Comparison of ENCODE assay signal across 1 cellular context in the genomic region with DNA sequence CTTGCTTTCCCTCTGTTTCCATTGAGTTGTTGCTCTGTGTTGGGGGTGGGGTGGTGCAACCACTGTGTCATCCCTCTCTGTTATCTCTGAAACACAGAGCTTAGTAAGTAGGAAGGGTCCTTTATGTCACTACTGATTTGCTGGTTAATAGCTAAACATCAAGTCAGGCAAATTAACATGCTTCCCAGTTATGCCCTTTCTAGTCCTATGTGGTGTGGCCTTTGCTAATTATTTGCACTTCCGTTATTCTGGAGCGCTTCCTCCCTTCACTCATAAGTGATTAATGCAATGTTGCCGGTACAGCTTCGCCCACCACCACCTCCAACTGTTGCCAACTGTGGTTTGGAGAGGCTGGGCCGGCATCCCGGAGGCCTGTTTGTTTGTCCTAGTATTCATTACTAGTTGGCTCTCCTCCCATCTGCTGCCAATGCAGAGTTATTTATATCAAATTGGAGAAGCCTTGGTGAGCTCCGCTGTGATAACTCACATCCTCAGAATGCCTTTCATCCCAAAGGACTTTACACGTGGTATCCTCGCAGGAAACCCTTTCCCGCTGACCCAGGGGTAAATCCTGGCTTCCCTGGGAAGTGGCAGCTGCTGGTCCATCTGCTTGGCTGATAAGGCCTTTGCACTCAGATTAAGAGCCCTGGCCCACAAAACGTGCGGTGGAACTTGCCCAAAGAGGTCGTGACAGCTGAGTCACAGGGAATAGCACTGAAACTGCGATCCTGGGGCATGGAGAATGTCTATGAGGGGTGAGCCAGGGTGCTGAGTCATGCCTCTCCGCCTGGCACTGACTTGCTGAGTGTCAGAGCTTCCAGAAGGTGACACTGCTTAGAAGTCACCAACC.
TF ChIP-seq lines count a peak whose summit lies in the region.

No MANE protein-coding gene starts in this region.

TF ChIP-seq in HepG2, 621 proteins besides CTCF, POLR2A, EP300 and RAD21 (continued from another document and continues in another):
- TF ChIP-seq, protein P1, sequence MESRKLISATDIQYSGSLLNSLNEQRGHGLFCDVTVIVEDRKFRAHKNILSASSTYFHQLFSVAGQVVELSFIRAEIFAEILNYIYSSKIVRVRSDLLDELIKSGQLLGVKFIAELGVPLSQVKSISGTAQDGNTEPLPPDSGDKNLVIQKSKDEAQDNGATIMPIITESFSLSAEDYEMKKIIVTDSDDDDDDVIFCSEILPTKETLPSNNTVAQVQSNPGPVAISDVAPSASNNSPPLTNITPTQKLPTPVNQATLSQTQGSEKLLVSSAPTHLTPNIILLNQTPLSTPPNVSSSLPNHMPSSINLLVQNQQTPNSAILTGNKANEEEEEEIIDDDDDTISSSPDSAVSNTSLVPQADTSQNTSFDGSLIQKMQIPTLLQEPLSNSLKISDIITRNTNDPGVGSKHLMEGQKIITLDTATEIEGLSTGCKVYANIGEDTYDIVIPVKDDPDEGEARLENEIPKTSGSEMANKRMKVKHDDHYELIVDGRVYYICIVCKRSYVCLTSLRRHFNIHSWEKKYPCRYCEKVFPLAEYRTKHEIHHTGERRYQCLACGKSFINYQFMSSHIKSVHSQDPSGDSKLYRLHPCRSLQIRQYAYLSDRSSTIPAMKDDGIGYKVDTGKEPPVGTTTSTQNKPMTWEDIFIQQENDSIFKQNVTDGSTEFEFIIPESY (CRISPR knock-in tag; IDR thresholded peaks at IDR 0.05): peak; percentile 57
- TF ChIP-seq, protein P2, sequence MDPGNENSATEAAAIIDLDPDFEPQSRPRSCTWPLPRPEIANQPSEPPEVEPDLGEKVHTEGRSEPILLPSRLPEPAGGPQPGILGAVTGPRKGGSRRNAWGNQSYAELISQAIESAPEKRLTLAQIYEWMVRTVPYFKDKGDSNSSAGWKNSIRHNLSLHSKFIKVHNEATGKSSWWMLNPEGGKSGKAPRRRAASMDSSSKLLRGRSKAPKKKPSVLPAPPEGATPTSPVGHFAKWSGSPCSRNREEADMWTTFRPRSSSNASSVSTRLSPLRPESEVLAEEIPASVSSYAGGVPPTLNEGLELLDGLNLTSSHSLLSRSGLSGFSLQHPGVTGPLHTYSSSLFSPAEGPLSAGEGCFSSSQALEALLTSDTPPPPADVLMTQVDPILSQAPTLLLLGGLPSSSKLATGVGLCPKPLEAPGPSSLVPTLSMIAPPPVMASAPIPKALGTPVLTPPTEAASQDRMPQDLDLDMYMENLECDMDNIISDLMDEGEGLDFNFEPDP (CRISPR knock-in tag; conservative IDR thresholded peaks at IDR 0.05): no peak
- TF ChIP-seq POLR2AphosphoS2 (IDR thresholded peaks at IDR 0.05; ENCODE audit: low read depth, low read length): no peak
- peak; percentile 46; the same call in 1 of the 2 replicates for TF ChIP-seq RXRA (CRISPR knock-in tag; IDR thresholded peaks at IDR 0.05)
- TF ChIP-seq ERF (CRISPR knock-in tag; IDR thresholded peaks at IDR 0.05): peak; percentile 30; the same call in 1 of the 2 replicates
- TF ChIP-seq PHF8 (CRISPR knock-in tag; IDR thresholded peaks at IDR 0.05): no peak
- TF ChIP-seq, protein P3, sequence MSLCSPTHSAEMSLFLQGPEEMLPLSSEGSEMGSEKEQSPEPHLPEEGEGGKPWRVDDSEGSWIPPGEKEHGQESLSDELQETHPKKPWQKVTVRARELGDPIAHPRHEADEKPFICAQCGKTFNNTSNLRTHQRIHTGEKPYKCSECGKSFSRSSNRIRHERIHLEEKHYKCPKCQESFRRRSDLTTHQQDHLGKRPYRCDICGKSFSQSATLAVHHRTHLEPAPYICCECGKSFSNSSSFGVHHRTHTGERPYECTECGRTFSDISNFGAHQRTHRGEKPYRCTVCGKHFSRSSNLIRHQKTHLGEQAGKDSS (CRISPR knock-in tag; IDR thresholded peaks at IDR 0.05; ENCODE audit: borderline replicate concordance, low read depth): 0 out of 2 replicates have a peak, but pooled peaks have one; percentile 32
- TF ChIP-seq, protein P4, sequence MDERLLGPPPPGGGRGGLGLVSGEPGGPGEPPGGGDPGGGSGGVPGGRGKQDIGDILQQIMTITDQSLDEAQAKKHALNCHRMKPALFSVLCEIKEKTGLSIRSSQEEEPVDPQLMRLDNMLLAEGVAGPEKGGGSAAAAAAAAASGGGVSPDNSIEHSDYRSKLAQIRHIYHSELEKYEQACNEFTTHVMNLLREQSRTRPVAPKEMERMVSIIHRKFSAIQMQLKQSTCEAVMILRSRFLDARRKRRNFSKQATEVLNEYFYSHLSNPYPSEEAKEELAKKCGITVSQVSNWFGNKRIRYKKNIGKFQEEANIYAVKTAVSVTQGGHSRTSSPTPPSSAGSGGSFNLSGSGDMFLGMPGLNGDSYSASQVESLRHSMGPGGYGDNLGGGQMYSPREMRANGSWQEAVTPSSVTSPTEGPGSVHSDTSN (CRISPR knock-in tag; IDR thresholded peaks at IDR 0.05): no peak
- 0 out of 2 replicates have a peak, but pooled peaks have one; percentile 27 for TF ChIP-seq NRL (CRISPR knock-in tag; IDR thresholded peaks at IDR 0.05; ENCODE audit: borderline replicate concordance)
- TF ChIP-seq, protein P5, sequence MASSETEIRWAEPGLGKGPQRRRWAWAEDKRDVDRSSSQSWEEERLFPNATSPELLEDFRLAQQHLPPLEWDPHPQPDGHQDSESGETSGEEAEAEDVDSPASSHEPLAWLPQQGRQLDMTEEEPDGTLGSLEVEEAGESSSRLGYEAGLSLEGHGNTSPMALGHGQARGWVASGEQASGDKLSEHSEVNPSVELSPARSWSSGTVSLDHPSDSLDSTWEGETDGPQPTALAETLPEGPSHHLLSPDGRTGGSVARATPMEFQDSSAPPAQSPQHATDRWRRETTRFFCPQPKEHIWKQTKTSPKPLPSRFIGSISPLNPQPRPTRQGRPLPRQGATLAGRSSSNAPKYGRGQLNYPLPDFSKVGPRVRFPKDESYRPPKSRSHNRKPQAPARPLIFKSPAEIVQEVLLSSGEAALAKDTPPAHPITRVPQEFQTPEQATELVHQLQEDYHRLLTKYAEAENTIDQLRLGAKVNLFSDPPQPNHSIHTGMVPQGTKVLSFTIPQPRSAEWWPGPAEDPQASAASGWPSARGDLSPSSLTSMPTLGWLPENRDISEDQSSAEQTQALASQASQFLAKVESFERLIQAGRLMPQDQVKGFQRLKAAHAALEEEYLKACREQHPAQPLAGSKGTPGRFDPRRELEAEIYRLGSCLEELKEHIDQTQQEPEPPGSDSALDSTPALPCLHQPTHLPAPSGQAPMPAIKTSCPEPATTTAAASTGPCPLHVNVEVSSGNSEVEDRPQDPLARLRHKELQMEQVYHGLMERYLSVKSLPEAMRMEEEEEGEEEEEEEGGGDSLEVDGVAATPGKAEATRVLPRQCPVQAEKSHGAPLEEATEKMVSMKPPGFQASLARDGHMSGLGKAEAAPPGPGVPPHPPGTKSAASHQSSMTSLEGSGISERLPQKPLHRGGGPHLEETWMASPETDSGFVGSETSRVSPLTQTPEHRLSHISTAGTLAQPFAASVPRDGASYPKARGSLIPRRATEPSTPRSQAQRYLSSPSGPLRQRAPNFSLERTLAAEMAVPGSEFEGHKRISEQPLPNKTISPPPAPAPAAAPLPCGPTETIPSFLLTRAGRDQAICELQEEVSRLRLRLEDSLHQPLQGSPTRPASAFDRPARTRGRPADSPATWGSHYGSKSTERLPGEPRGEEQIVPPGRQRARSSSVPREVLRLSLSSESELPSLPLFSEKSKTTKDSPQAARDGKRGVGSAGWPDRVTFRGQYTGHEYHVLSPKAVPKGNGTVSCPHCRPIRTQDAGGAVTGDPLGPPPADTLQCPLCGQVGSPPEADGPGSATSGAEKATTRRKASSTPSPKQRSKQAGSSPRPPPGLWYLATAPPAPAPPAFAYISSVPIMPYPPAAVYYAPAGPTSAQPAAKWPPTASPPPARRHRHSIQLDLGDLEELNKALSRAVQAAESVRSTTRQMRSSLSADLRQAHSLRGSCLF (CRISPR knock-in tag; IDR thresholded peaks at IDR 0.05; ENCODE audit: borderline replicate concordance): no peak
- TF ChIP-seq, protein P6, sequence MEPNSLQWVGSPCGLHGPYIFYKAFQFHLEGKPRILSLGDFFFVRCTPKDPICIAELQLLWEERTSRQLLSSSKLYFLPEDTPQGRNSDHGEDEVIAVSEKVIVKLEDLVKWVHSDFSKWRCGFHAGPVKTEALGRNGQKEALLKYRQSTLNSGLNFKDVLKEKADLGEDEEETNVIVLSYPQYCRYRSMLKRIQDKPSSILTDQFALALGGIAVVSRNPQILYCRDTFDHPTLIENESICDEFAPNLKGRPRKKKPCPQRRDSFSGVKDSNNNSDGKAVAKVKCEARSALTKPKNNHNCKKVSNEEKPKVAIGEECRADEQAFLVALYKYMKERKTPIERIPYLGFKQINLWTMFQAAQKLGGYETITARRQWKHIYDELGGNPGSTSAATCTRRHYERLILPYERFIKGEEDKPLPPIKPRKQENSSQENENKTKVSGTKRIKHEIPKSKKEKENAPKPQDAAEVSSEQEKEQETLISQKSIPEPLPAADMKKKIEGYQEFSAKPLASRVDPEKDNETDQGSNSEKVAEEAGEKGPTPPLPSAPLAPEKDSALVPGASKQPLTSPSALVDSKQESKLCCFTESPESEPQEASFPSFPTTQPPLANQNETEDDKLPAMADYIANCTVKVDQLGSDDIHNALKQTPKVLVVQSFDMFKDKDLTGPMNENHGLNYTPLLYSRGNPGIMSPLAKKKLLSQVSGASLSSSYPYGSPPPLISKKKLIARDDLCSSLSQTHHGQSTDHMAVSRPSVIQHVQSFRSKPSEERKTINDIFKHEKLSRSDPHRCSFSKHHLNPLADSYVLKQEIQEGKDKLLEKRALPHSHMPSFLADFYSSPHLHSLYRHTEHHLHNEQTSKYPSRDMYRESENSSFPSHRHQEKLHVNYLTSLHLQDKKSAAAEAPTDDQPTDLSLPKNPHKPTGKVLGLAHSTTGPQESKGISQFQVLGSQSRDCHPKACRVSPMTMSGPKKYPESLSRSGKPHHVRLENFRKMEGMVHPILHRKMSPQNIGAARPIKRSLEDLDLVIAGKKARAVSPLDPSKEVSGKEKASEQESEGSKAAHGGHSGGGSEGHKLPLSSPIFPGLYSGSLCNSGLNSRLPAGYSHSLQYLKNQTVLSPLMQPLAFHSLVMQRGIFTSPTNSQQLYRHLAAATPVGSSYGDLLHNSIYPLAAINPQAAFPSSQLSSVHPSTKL (CRISPR knock-in tag; IDR thresholded peaks at IDR 0.05): peak; percentile 35; the same call in 1 of the 2 replicates
- TF ChIP-seq PAWR (CRISPR knock-in tag; IDR thresholded peaks at IDR 0.05; ENCODE audit: borderline replicate concordance): no peak
- peak; percentile 56; the same call in 1 of the 2 replicates for TF ChIP-seq HDAC2 (CRISPR knock-in tag; IDR thresholded peaks at IDR 0.05)
- no peak for TF ChIP-seq ZNF773 (CRISPR knock-in tag; IDR thresholded peaks at IDR 0.05; ENCODE audit: borderline replicate concordance)
- peak; percentile 24; the same call in 1 of the 2 replicates for TF ChIP-seq KDM2A (CRISPR knock-in tag; IDR thresholded peaks at IDR 0.05; ENCODE audit: borderline replicate concordance, low read depth)
- TF ChIP-seq, protein P7, sequence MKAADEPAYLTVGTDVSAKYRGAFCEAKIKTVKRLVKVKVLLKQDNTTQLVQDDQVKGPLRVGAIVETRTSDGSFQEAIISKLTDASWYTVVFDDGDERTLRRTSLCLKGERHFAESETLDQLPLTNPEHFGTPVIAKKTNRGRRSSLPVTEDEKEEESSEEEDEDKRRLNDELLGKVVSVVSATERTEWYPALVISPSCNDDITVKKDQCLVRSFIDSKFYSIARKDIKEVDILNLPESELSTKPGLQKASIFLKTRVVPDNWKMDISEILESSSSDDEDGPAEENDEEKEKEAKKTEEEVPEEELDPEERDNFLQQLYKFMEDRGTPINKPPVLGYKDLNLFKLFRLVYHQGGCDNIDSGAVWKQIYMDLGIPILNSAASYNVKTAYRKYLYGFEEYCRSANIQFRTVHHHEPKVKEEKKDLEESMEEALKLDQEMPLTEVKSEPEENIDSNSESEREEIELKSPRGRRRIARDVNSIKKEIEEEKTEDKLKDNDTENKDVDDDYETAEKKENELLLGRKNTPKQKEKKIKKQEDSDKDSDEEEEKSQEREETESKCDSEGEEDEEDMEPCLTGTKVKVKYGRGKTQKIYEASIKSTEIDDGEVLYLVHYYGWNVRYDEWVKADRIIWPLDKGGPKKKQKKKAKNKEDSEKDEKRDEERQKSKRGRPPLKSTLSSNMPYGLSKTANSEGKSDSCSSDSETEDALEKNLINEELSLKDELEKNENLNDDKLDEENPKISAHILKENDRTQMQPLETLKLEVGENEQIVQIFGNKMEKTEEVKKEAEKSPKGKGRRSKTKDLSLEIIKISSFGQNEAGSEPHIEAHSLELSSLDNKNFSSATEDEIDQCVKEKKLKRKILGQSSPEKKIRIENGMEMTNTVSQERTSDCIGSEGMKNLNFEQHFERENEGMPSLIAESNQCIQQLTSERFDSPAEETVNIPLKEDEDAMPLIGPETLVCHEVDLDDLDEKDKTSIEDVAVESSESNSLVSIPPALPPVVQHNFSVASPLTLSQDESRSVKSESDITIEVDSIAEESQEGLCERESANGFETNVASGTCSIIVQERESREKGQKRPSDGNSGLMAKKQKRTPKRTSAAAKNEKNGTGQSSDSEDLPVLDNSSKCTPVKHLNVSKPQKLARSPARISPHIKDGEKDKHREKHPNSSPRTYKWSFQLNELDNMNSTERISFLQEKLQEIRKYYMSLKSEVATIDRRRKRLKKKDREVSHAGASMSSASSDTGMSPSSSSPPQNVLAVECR (CRISPR knock-in tag; IDR thresholded peaks at IDR 0.05; ENCODE audit: borderline replicate concordance): no peak
- TF ChIP-seq ZNF644 (CRISPR knock-in tag; IDR thresholded peaks at IDR 0.05; ENCODE audit: low read depth): no peak
- TF ChIP-seq, protein P8, sequence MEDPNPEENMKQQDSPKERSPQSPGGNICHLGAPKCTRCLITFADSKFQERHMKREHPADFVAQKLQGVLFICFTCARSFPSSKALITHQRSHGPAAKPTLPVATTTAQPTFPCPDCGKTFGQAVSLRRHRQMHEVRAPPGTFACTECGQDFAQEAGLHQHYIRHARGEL (CRISPR knock-in tag; IDR thresholded peaks at IDR 0.05): no peak
- no peak for TF ChIP-seq ZNF652 (CRISPR knock-in tag; IDR thresholded peaks at IDR 0.05; ENCODE audit: borderline replicate concordance, low read depth)
- 0 out of 2 replicates have a peak, but pooled peaks have one; percentile 25 for TF ChIP-seq SALL2 (CRISPR knock-in tag; IDR thresholded peaks at IDR 0.05)
- peak; percentile 69 for TF ChIP-seq BHLHE40 (IDR thresholded peaks at IDR 0.05; ENCODE audit: low read length)
- no peak for TF ChIP-seq ZNF605 (CRISPR knock-in tag; IDR thresholded peaks at IDR 0.05)
